Comparison of ENCODE assay signal across 32 cellular contexts in the genomic region with DNA sequence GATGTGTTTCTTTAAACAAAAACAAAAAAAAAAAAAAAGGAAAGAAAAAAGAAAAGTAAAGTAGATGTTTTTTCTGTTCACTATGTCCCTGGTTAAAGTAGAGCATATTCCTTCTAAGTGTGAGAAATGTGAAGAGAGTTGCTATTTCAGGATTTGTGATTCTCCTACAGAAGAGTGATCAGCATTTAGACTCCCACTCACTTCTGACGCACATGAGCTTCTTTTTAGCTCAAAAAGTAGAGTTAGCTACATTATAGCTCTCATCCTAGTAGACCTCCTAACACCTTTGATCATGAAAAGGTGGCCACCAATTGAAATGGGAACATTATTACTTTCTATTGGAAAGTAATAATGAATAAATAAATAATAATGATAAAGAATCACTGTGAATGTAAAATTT.
"Had no signal": no experiment of that assay in that cellular context is flagged by ENCODE, and none has a peak within 500 bp of the region (broad histone marks: within the 10 kb centered on the region; RNA-seq: fewer than 3 reads in every experiment).

No MANE protein-coding gene starts in this region.

- H3K27me3 Mint-ChIP-seq: activated CD8-positive, alpha-beta T cell treated with anti-CD3 and anti-CD28 coated beads for 36 hours; activated naive CD4-positive, alpha-beta T cell treated with anti-CD3 and anti-CD28 coated beads, Interleukin-2, amount 50 U/mL, for 24 hours; activated naive CD8-positive, alpha-beta T cell treated with anti-CD3 and anti-CD28 coated beads for 36 hours; activated naive CD8-positive, alpha-beta T cell treated with anti-CD3 and anti-CD28 coated beads, Interleukin-2, amount 50 U/mL, for 24 hours; activated T-helper 17 cell treated with anti-CD3 and anti-CD28 coated beads, Interleukin-2, amount 50 U/mL, for 72 hours; brain had no signal

- H3K9me3 Mint-ChIP-seq: activated CD8-positive, alpha-beta T cell treated with anti-CD3 and anti-CD28 coated beads for 36 hours; brain; endodermal cell; WTC11 had no signal

- H3K36me3 ChIP-seq: adrenal gland, breast epithelium, cardiac muscle cell, colonic mucosa, gastrocnemius medialis had no signal

- H3K27ac ChIP-seq: adrenal gland, breast epithelium, cardiac muscle cell, colonic mucosa, foreskin keratinocyte, gastrocnemius medialis, heart left ventricle, VCaP had no signal

- H3K4me1 Mint-ChIP-seq: activated naive CD4-positive, alpha-beta T cell treated with anti-CD3 and anti-CD28 coated beads, Interleukin-2, amount 50 U/mL, for 24 hours; activated naive CD8-positive, alpha-beta T cell treated with anti-CD3 and anti-CD28 coated beads for 36 hours; activated naive CD8-positive, alpha-beta T cell treated with anti-CD3 and anti-CD28 coated beads, Interleukin-2, amount 50 U/mL, for 24 hours; activated T-helper 17 cell treated with anti-CD3 and anti-CD28 coated beads, Interleukin-2, amount 50 U/mL, for 72 hours had no signal

- H3K36me3 Mint-ChIP-seq: activated naive CD4-positive, alpha-beta T cell treated with anti-CD3 and anti-CD28 coated beads, Interleukin-2, amount 50 U/mL, for 24 hours; activated naive CD8-positive, alpha-beta T cell treated with anti-CD3 and anti-CD28 coated beads for 36 hours; WTC11 had no signal

- H3K27me3 ChIP-seq: adrenal gland, breast epithelium, cardiac muscle cell, colonic mucosa, foreskin keratinocyte, gastrocnemius medialis, heart left ventricle had no signal

- DNase-seq: activated CD4-positive, alpha-beta T cell treated with anti-CD3 and anti-CD28 coated beads for 48 hours; activated CD4-positive, alpha-beta T cell treated with anti-CD3 and anti-CD28 coated beads, Interleukin-2, amount 50 U/mL, for 1 hour; activated CD4-positive, alpha-beta T cell treated with anti-CD3 and anti-CD28 coated beads, Interleukin-2, amount 50 U/mL, for 48 hours; activated CD8-positive, alpha-beta memory T cell treated with anti-CD3 and anti-CD28 coated beads for 24 hours; activated CD8-positive, alpha-beta T cell treated with anti-CD3 and anti-CD28 coated beads for 36 hours; activated effector memory CD4-positive, alpha-beta T cell treated with Interleukin-2 at 50 U/mL for 16 hours; activated gamma-delta T cell treated with Interleukin-2 at 50 U/mL for 16 hours; activated naive CD4-positive, alpha-beta T cell treated with Interleukin-2 at 50 U/mL for 16 hours; activated naive CD8-positive, alpha-beta T cell treated with anti-CD3 and anti-CD28 coated beads for 36 hours; activated naive CD8-positive, alpha-beta T cell treated with anti-CD3 and anti-CD28 coated beads, Interleukin-2, amount 50 U/mL, for 24 hours; activated T-cell treated with anti-CD3 and anti-CD28 coated beads, Interleukin-2, amount 50 U/mL, for 4 hours; adrenal gland; amygdala; aorta; central memory CD4-positive, alpha-beta T cell; cerebellar nuclear complex; colonic mucosa; effector memory CD4-positive, alpha-beta T cell; endodermal cell; foreskin keratinocyte; gastrocnemius medialis; glutamatergic neuron; heart left ventricle; T-helper 2 cell had no signal

- ATAC-seq: activated CD8-positive, alpha-beta T cell treated with anti-CD3 and anti-CD28 coated beads for 36 hours; activated naive CD8-positive, alpha-beta T cell treated with anti-CD3 and anti-CD28 coated beads, Interleukin-2, amount 50 U/mL, for 24 hours; activated T-cell treated with anti-CD3 and anti-CD28 coated beads, Interleukin-2, amount 50 U/mL, for 4 hours; activated T-helper 17 cell treated with anti-CD3 and anti-CD28 coated beads, Interleukin-2, amount 50 U/mL, for 72 hours; esophagus mucosa; foreskin keratinocyte; gastrocnemius medialis; heart left ventricle; WTC11 had no signal

- H3K27ac Mint-ChIP-seq: activated CD8-positive, alpha-beta T cell treated with anti-CD3 and anti-CD28 coated beads for 36 hours; activated naive CD4-positive, alpha-beta T cell treated with anti-CD3 and anti-CD28 coated beads, Interleukin-2, amount 50 U/mL, for 24 hours; activated naive CD8-positive, alpha-beta T cell treated with anti-CD3 and anti-CD28 coated beads for 36 hours; activated naive CD8-positive, alpha-beta T cell treated with anti-CD3 and anti-CD28 coated beads, Interleukin-2, amount 50 U/mL, for 24 hours; activated T-helper 17 cell treated with anti-CD3 and anti-CD28 coated beads, Interleukin-2, amount 50 U/mL, for 72 hours; endodermal cell; WTC11 had no signal

- H3K4me1 ChIP-seq: adrenal gland, breast epithelium, colonic mucosa, foreskin keratinocyte, gastrocnemius medialis, heart left ventricle had no signal

- H3K4me3 Mint-ChIP-seq: activated CD8-positive, alpha-beta T cell treated with anti-CD3 and anti-CD28 coated beads for 36 hours; activated naive CD4-positive, alpha-beta T cell treated with anti-CD3 and anti-CD28 coated beads, Interleukin-2, amount 50 U/mL, for 24 hours; activated naive CD8-positive, alpha-beta T cell treated with anti-CD3 and anti-CD28 coated beads for 36 hours; activated naive CD8-positive, alpha-beta T cell treated with anti-CD3 and anti-CD28 coated beads, Interleukin-2, amount 50 U/mL, for 24 hours; activated T-cell treated with anti-CD3 and anti-CD28 coated beads, Interleukin-2, amount 50 U/mL, for 4 hours; activated T-helper 17 cell treated with anti-CD3 and anti-CD28 coated beads, Interleukin-2, amount 50 U/mL, for 72 hours; brain; endodermal cell; WTC11 had no signal

- H3K9me3 ChIP-seq: adrenal gland, breast epithelium, colonic mucosa, gastrocnemius medialis, heart left ventricle had no signal

- H3K4me3 ChIP-seq: adrenal gland, breast epithelium, cardiac muscle cell, colonic mucosa, gastrocnemius medialis, heart left ventricle had no signal
